ENCODE assay signal across 8 cellular contexts in the genomic region with DNA sequence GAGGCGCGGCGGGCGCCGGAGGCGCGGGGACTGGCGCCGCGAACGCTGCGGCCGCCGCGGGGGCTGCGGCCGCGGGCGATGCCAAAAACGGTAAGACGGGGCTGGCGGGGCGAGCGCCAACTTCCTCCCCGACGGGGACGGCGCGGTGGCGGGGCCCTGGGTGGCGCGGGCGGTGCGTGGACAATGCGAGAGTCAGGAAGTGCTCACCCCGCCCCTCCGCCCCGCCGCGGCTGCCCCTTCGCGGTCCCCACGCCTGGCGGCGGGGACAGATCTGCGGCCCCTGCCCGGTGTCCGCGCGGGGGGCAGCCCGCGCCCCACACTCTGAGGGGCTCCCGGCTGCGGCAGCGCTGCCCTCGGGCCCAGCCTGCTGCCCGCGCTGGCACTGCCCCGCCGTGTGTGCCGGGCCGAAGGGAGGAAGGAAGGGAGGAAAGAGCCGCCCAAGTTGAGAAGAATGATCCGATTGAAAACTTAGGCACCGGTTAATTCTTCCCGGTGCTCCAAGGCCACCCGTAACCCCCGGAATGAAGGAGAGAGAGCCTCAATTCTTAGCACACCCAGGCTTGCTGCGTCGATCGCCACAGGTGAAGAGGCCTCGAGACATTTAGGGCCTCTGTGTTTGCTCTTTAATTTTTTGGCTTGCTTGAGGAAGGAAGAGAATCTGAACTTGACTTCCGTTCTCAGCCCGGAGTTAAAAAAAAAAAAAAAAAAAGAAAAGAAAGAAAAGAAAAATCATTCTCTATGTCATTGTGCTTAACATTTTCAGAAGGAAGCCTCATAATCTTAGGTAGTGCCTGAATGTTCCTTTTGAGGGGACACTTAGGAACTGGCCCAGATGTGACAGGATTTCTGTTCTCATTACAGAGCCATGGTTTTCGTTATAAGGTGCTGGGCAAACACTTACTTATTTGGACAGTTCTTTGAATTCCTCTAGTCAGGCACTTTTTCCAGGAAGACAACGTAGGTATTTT. TPM values are rescaled to one million over a fixed set of nuclear protein-coding genes. Genes with fewer than 3 reads are reported as not detected.
DNase-seq lines count a peak whose midpoint lies in the region; ATAC-seq and TF ChIP-seq lines count a peak whose summit lies in the region.

No MANE protein-coding gene starts in this region.

- peak; percentile 31 for ATAC-seq in GM21529 (IDR thresholded peaks at IDR 0.05; ENCODE audit: unreplicated experiment)
- ATAC-seq in left lung = peak; percentile 53

- no peaks in the 10 kb centered on the region for H3K9me2 ChIP-seq in DOHH2 (replicated peaks; ENCODE audit: control insufficient read depth, low read length)

- H3K9me3 ChIP-seq in DOHH2 (ENCODE audit: control insufficient read depth, insufficient read depth, low read length) (no peaks in the 10 kb centered on the region), left lung (no peaks in the 10 kb centered on the region)

- H3K27ac ChIP-seq in DOHH2 (ENCODE audit: low read depth, low read length) = peak overlapping the region; percentile 63
- peak overlapping the region; percentile 93 to 99 for H3K27ac ChIP-seq in left lung

- H3K79me2 ChIP-seq in DOHH2 (ENCODE audit: control insufficient read depth, low read length) = peaks cover 53% of the 10 kb centered on the region

- peaks cover 16% of the 10 kb centered on the region for H3F3A ChIP-seq in DOHH2 (ENCODE audit: control insufficient read depth, insufficient read depth)

- H3K4me1 ChIP-seq in DOHH2 (ENCODE audit: control insufficient read depth, low read length) (peaks cover 55% of the 10 kb centered on the region), left lung (peaks cover 10 to 49% of the 10 kb centered on the region in 2 donors)

- in situ Hi-C loops in KBM-7 (cut with MboI; ENCODE audit: low pct_unique_long_range_greater_than_20kb, low sequenced_read_pairs) = loop anchor here (25.0 kb wide), 1 partner anchor 226 kb away; a partner anchor contains a TSS

- peaks cover 13% of the 10 kb centered on the region for H3K36me3 ChIP-seq in DOHH2 (ENCODE audit: control insufficient read depth, low read length)
- no peaks in the 10 kb centered on the region for H3K36me3 ChIP-seq in left lung

- peak; percentile 76 for DNase-seq in KBM-7
- DNase-seq in activated CD4-positive, CD25-positive, alpha-beta regulatory T cell (lab: John Stamatoyannopoulos, UW) = peak; percentile 27 to 51 (median 40)
- peak; percentile 31 for DNase-seq in dedifferentiated amniotic fluid mesenchymal stem cell (ENCODE audit: extremely low spot score)
- peak; percentile 82 to 97 for DNase-seq in left lung
- DNase-seq in stimulated activated CD4-positive, alpha-beta T cell treated with anti-CD3 and anti-CD28 coated beads, Interleukin-4, amount 100 ng/mL, for 4 hours = peak; percentile 53 to 61
- no peak for DNase-seq in NCI-H1092 (lab: John Stamatoyannopoulos, UW)

- no peaks in the 10 kb centered on the region for H3K27me3 ChIP-seq in DOHH2 (ENCODE audit: control insufficient read depth, low read length)
- no peaks in the 10 kb centered on the region for H3K27me3 ChIP-seq in left lung

- TF ChIP-seq CTCF in DOHH2 (IDR thresholded peaks at IDR 0.05; ENCODE audit: low read depth, low read length, poor library complexity, severe bottlenecking) (peak; percentile 18), left lung (IDR thresholded peaks at IDR 0.05) (peak in 1 of 2 donors; percentile 17)

- H3K4me3 ChIP-seq in DOHH2 (ENCODE audit: low read length) (peak overlapping the region; percentile 80), left lung (peak overlapping the region; percentile 77 to 78)

- peak overlapping the region; percentile 79 for H3K4me2 ChIP-seq in DOHH2 (ENCODE audit: low read length)

- intact Hi-C loops in left lung (cut with DNase I) = no loop called here

- 0 out of 2 replicates have a peak, but pooled peaks cover 2% of the 10 kb centered on the region for H4K20me1 ChIP-seq in DOHH2 (ENCODE audit: control insufficient read depth, insufficient read depth, low read depth, low read length)

RNA-seq across cellular contexts. Expression of a gene that starts 1.0 kb away (rescaled TPM):
- total RNA-seq in left lung = 10 to 100 TPM; 27.4 to 40.9 TPM
